ENCODE assay signal across 10 cellular contexts in genomic region chr17:74840989-74841666, GRCh38. TPM values are rescaled to one million over a fixed set of nuclear protein-coding genes. Genes with fewer than 3 reads are reported as not detected.
DNase-seq lines count a peak whose midpoint lies in the region; ATAC-seq, FAIRE-seq and TF ChIP-seq lines count a peak whose summit lies in the region.
"Had no signal": no experiment of that assay in that cellular context is flagged by ENCODE, and none has a peak within 500 bp of the region (broad histone marks: within the 10 kb centered on the region; RNA-seq: fewer than 3 reads in every experiment).

No MANE protein-coding gene starts in this region.

- H3K36me3 Mint-ChIP-seq in dendritic cell treated with granulocyte-macrophage colony-stimulating factor and Interleukin-4, amounts not matched to agents 40 ng/mL and 50 ng/mL, for 4 days (ENCODE audit: low read depth) = peaks cover 33% of the 10 kb centered on the region

- no peak overlapping the region for H3K4me3 ChIP-seq in upper lobe of right lung
- H3K4me3 ChIP-seq: A549 had no signal

- peaks cover 20% of the 10 kb centered on the region for H3K4me1 ChIP-seq in upper lobe of right lung

- H3K27ac Mint-ChIP-seq in dendritic cell treated with granulocyte-macrophage colony-stimulating factor and Interleukin-4, amounts not matched to agents 40 ng/mL and 50 ng/mL, for 4 days = peak overlapping the region; percentile 87

- H3K4me3 Mint-ChIP-seq in dendritic cell treated with granulocyte-macrophage colony-stimulating factor and Interleukin-4, amounts not matched to agents 40 ng/mL and 50 ng/mL, for 4 days = peak overlapping the region; percentile 54

- intact Hi-C loops in dendritic cell treated with granulocyte-macrophage colony-stimulating factor and Interleukin-4, amounts not matched to agents 40 ng/mL and 50 ng/mL, for 4 days (cut with micrococcal nuclease) = no loop called here
- intact Hi-C loops in upper lobe of right lung (cut with DNase I) = no loop called here

- DNase-seq in SIG-M5 treated with dmso at 0.1 percent for 504 hours (lab: John Stamatoyannopoulos, UW; ENCODE audit: unreplicated experiment) = peak; percentile 38
- DNase-seq in SIG-M5 (lab: John Stamatoyannopoulos, UW) = no peak
- peak; percentile 89 for DNase-seq in medulla oblongata (ENCODE audit: extremely low spot score)
- DNase-seq in upper lobe of right lung = no peak
- no peak for DNase-seq in urothelium cell line (ENCODE audit: low spot score)

- peak; percentile 56 for ATAC-seq in upper lobe of right lung
- no peak for ATAC-seq in GM19455 (IDR thresholded peaks at IDR 0.05; ENCODE audit: unreplicated experiment)
- ATAC-seq in HG02623 (IDR thresholded peaks at IDR 0.05; ENCODE audit: unreplicated experiment) = no peak

- peaks cover 19% of the 10 kb centered on the region for H3K27me3 Mint-ChIP-seq in dendritic cell treated with granulocyte-macrophage colony-stimulating factor and Interleukin-4, amounts not matched to agents 40 ng/mL and 50 ng/mL, for 4 days

- no peak for TF ChIP-seq CTCF in upper lobe of right lung (IDR thresholded peaks at IDR 0.05)

- no peaks in the 10 kb centered on the region for H3K9me3 Mint-ChIP-seq in dendritic cell treated with granulocyte-macrophage colony-stimulating factor and Interleukin-4, amounts not matched to agents 40 ng/mL and 50 ng/mL, for 4 days

- peaks cover 15% of the 10 kb centered on the region for H3K36me3 ChIP-seq in upper lobe of right lung

- H3K9me3 ChIP-seq in upper lobe of right lung = no peaks in the 10 kb centered on the region
- H3K9me3 ChIP-seq: A549 had no signal

- peak overlapping the region; percentile 6 for H3K27ac ChIP-seq in upper lobe of right lung
- H3K27ac ChIP-seq: A549, VCaP had no signal

- peaks cover 29% of the 10 kb centered on the region for H3K4me1 Mint-ChIP-seq in dendritic cell treated with granulocyte-macrophage colony-stimulating factor and Interleukin-4, amounts not matched to agents 40 ng/mL and 50 ng/mL, for 4 days (ENCODE audit: low read depth)

- no peak for FAIRE-seq in urothelium cell line (lab: Jason Lieb, UNC)
- FAIRE-seq: A549 had no signal

- no peaks in the 10 kb centered on the region for H3K27me3 ChIP-seq in upper lobe of right lung

RNA-seq across cellular contexts. Expression of gene GRIN2C, which starts 18.6 kb away (rescaled TPM):
- not detected for total RNA-seq in upper lobe of right lung

RNA-seq across cellular contexts. Expression of gene FDXR, which starts 31.7 kb away (rescaled TPM):
- total RNA-seq in upper lobe of right lung = 11.2 TPM

RNA-seq across cellular contexts. Expression of gene FADS6, which starts 52.3 kb away (rescaled TPM):
- total RNA-seq in upper lobe of right lung = not detected

Comparison
In these comparisons a context has a peak if more than half of its experiments do, and no peak if none do; other contexts are left out.
1. DNase-seq: peak in SIG-M5 treated with dmso at 0.1 percent for 504 hours (single experiment) and medulla oblongata (single experiment); none in SIG-M5 (single experiment), upper lobe of right lung (single experiment) and urothelium cell line (single experiment).